8 cellular contexts compared by ENCODE assay signal in genomic region chr4:141220271-141220654, GRCh38. TPM values are rescaled to one million over a fixed set of nuclear protein-coding genes. Genes with fewer than 3 reads are reported as not detected.
DNase-seq lines count a peak whose midpoint lies in the region; ATAC-seq, FAIRE-seq and TF ChIP-seq lines count a peak whose summit lies in the region.

No MANE protein-coding gene starts in this region.

- H3K4me1 ChIP-seq in SJSA1 (replicated peaks) = peaks cover 6% of the 10 kb centered on the region; the same call in 1 of the 2 replicates
- H3K4me1 ChIP-seq in heart left ventricle = peaks cover 0 to 59% (median 20%) of the 10 kb centered on the region in 12 donors
- peaks cover 28 to 31% of the 10 kb centered on the region in 2 donors for H3K4me1 ChIP-seq in gastrocnemius medialis

- in situ Hi-C loops in gastrocnemius medialis (cut with MboI; ENCODE audit: low sequenced_read_pairs in 4 of 4) = no loop called here

- TF ChIP-seq POLR2A in heart left ventricle (IDR thresholded peaks at IDR 0.05) (no peak), gastrocnemius medialis (IDR thresholded peaks at IDR 0.05) (no peak), H54 (IDR thresholded peaks at IDR 0.05; ENCODE audit: low read depth, low read length) (no peak)

- ATAC-seq in HG02588 (IDR thresholded peaks at IDR 0.05; ENCODE audit: unreplicated experiment) (peak; percentile 8), heart left ventricle (peak in 1 of 4 donors; percentile 22), gastrocnemius medialis (peak in 1 of 2 donors; percentile 6)

- H3K27me3 ChIP-seq in SJSA1 (replicated peaks) (no peaks in the 10 kb centered on the region), heart left ventricle (no peaks in the 10 kb centered on the region), gastrocnemius medialis (no peaks in the 10 kb centered on the region)

- H3K27ac ChIP-seq in SJSA1 = peak overlapping the region; percentile 82; the same call in 1 of the 2 replicates
- H3K27ac ChIP-seq in heart left ventricle = peak overlapping the region; percentile 89 to 99 (median 94)
- peak overlapping the region; percentile 98 to 100 (median 100) for H3K27ac ChIP-seq in gastrocnemius medialis

- intact Hi-C loops in heart left ventricle (cut with DNase I) (loop anchor here in 4 of 10 donors (5.0 to 10.0 kb wide), 4 partner anchors 63 to 1985 kb away; partner anchors contain the start of gene INPP4B (in 1 of the 4)), gastrocnemius medialis (cut with DNase I; ENCODE audit: low total_unique reads) (loop anchor here (2.0 to 5.0 kb wide), 4 partner anchors 109 to 1962 kb away; partner anchors contain the start of genes IL15 and USP38)

- no peak for TF ChIP-seq CTCF in GM12865 (IDR thresholded peaks at IDR 0.05; ENCODE audit: insufficient read depth, low read depth, low read length, missing control alignments)
- TF ChIP-seq CTCF in heart left ventricle (IDR thresholded peaks at IDR 0.05) = no peak
- TF ChIP-seq CTCF in gastrocnemius medialis (IDR thresholded peaks at IDR 0.05 in 4 of 5, conservative IDR thresholded peaks at IDR 0.05 in 1 of 5) = no peak

- 59 to 75% (median 64%) methylated on average over 7 of the region's 7 CpGs for WGBS in heart left ventricle, 4 donors

- H3K4me3 ChIP-seq in GM12865 (ENCODE audit: low read depth, low read length) (peak overlapping the region; percentile 96), SJSA1 (peak overlapping the region; percentile 70), heart left ventricle (peak overlapping the region; percentile 66 to 98 (median 83)), gastrocnemius medialis (peak overlapping the region; percentile 98 to 100 (median 98))

- no peaks in the 10 kb centered on the region for H3K9me3 ChIP-seq in SJSA1 (replicated peaks)
- H3K9me3 ChIP-seq in heart left ventricle = no peaks in the 10 kb centered on the region
- no peaks in the 10 kb centered on the region for H3K9me3 ChIP-seq in gastrocnemius medialis

- no peak for DNase-seq in GM12865 (ENCODE audit: low read depth)
- no peak for DNase-seq in SJSA1 (ENCODE audit: low read depth in 1 of 2, low spot score in 2 of 2)
- no peak for DNase-seq in heart left ventricle
- no peak for DNase-seq in gastrocnemius medialis
- DNase-seq in H54 (ENCODE audit: insufficient read length, low spot score) = no peak
- no peak for DNase-seq in stimulated activated CD4-positive, alpha-beta T cell treated with anti-CD3 and anti-CD28 coated beads, Interleukin-2, amount 100 ng/mL, for 24 hours
- no peak for DNase-seq in NCI-H2171 treated with DMSO at 0.1 percent for 48 hours (lab: John Stamatoyannopoulos, UW)

- FAIRE-seq in H54 (lab: Jason Lieb, UNC) = no peak

- H3K36me3 ChIP-seq in SJSA1 = peaks cover 29% of the 10 kb centered on the region
- H3K36me3 ChIP-seq in heart left ventricle = peaks cover 0 to 31% (median 22%) of the 10 kb centered on the region in 9 donors
- H3K36me3 ChIP-seq in gastrocnemius medialis = peaks cover 0 to 4% of the 10 kb centered on the region in 2 donors

RNA-seq across cellular contexts. Expression of gene ZNF330, which starts 0.4 kb away (rescaled TPM):
- 52.9 and 64.8 TPM in 2 replicates for total RNA-seq in SJSA1 (2014; rRNA removed; shearing (Covaris generic))
- 100 to 1,000 TPM in 7 of 9 donors, 10 to 100 TPM in 2; 54.4 to 183 (median 141) TPM for total RNA-seq in heart left ventricle
- 100 to 1,000 TPM in 1 of 2 donors, 10 to 100 TPM in 1; 68.7 to 150 TPM for polyA plus RNA-seq in heart left ventricle
- 10 to 100 TPM; 24.0 to 54.3 (median 36.1) TPM for total RNA-seq in gastrocnemius medialis
